ENCODE assay signal across 8 cellular contexts in genomic region chr19:45863335-45863839, GRCh38. TPM values are rescaled to one million over a fixed set of nuclear protein-coding genes. Genes with fewer than 3 reads are reported as not detected.
A peak's percentile ranks its signal among the peaks of the same experiment; 100 is the strongest.
DNase-seq lines count a peak whose midpoint lies in the region; ATAC-seq and TF ChIP-seq lines count a peak whose summit lies in the region.

No MANE protein-coding gene starts in this region.

- intact Hi-C loops in heart left ventricle (cut with DNase I): loop anchor here in 3 of 10 donors (1.0 to 5.0 kb wide), 2 partner anchors 23 to 154 kb away; partner anchors contain the start of gene IRF2BP1 (in 3 of the 3)
- intact Hi-C loops in cardiac septum (cut with DNase I): loop anchor here (1.0 kb wide), 1 partner anchor 23 kb away; the partner anchor contains the start of gene IRF2BP1
- intact Hi-C loops in uterus (cut with DNase I; ENCODE audit: low total_unique reads): no loop called here

- ATAC-seq in heart left ventricle: no peak

- DNase-seq in heart left ventricle: no peak
- DNase-seq in cardiac septum (ENCODE audit: low spot score): no peak
- no peak for DNase-seq in brain microvascular endothelial cell
- DNase-seq in uterus: no peak
- no peak for DNase-seq in mesenteric fat pad (ENCODE audit: low spot score)
- DNase-seq in erythroblast (lab: John Stamatoyannopoulos, UW): no peak
- no peak for DNase-seq in iPS-NIHi11 (ENCODE audit: low spot score)

- 2 to 3% (median 3%) methylated on average over 20 to 22 of the region's 22 CpGs for WGBS in heart left ventricle, 4 donors
- WGBS in mesodermal cell (ENCODE audit: insufficient coverage in 2 of 2), 2 experiments: 8 to 17% methylated on average over 11 to 21 of the region's 22 CpGs

- in situ Hi-C loops in brain microvascular endothelial cell (cut with HindIII; ENCODE audit: low pct_ligation_motif_present, low sequenced_read_pairs): no loop called here

- no peaks in the 10 kb centered on the region for H3K9me3 ChIP-seq in heart left ventricle
- H3K9me3 ChIP-seq in mesodermal cell (ENCODE audit: control insufficient read depth, low read length): no peaks in the 10 kb centered on the region
- H3K9me3 ChIP-seq in uterus: no peaks in the 10 kb centered on the region

- H3K27ac ChIP-seq in heart left ventricle (peak overlapping the region in 3 of 12 donors; percentile 91 to 96 (median 94)), brain microvascular endothelial cell (no peak overlapping the region), mesodermal cell (ENCODE audit: low read depth, low read length, severe bottlenecking) (no peak overlapping the region), uterus (no peak overlapping the region)

- H3K36me3 ChIP-seq in heart left ventricle: peaks cover 0 to 27% (median 21%) of the 10 kb centered on the region in 9 donors
- peaks cover 9% of the 10 kb centered on the region for H3K36me3 ChIP-seq in brain microvascular endothelial cell (replicated peaks)
- H3K36me3 ChIP-seq in mesodermal cell (ENCODE audit: control insufficient read depth, insufficient read depth, low read length): peaks cover 26% of the 10 kb centered on the region
- no peaks in the 10 kb centered on the region for H3K36me3 ChIP-seq in uterus

- TF ChIP-seq CTCF in heart left ventricle (IDR thresholded peaks at IDR 0.05) (no peak), brain microvascular endothelial cell (IDR thresholded peaks at IDR 0.05; ENCODE audit: low read depth, low read length, missing control alignments) (no peak), uterus (IDR thresholded peaks at IDR 0.05) (no peak)

- H3K4me1 ChIP-seq in heart left ventricle: peaks cover 0 to 28% (median 21%) of the 10 kb centered on the region in 12 donors
- no peaks in the 10 kb centered on the region for H3K4me1 ChIP-seq in mesodermal cell (ENCODE audit: control insufficient read depth, insufficient read depth, low read length, poor library complexity, severe bottlenecking)
- H3K4me1 ChIP-seq in uterus: peaks cover 0 to 11% of the 10 kb centered on the region in 2 donors

- H3K27me3 ChIP-seq in heart left ventricle: peaks cover 8 to 27% (median 16%) of the 10 kb centered on the region in 9 donors
- peaks cover 21% of the 10 kb centered on the region for H3K27me3 ChIP-seq in brain microvascular endothelial cell (replicated peaks)
- peaks cover 7 to 9% of the 10 kb centered on the region in 2 donors for H3K27me3 ChIP-seq in uterus

- TF ChIP-seq POLR2A in heart left ventricle (IDR thresholded peaks at IDR 0.05) (no peak), uterus (IDR thresholded peaks at IDR 0.05) (peak in 1 of 2 donors; percentile 1), erythroblast (IDR thresholded peaks at IDR 0.05; ENCODE audit: low read length) (no peak)

- peak overlapping the region; percentile 7 to 98 (median 92) for H3K4me3 ChIP-seq in heart left ventricle
- H3K4me3 ChIP-seq in brain microvascular endothelial cell (ENCODE audit: low read depth, low read length): peak overlapping the region; percentile 97
- peak overlapping the region; percentile 87 for H3K4me3 ChIP-seq in mesodermal cell (ENCODE audit: extremely low read depth, insufficient read depth, low read length, poor library complexity, severe bottlenecking)
- peak overlapping the region; percentile 29 to 99 for H3K4me3 ChIP-seq in uterus

RNA-seq across cellular contexts. Expression of gene SYMPK, which starts 0.4 kb away (rescaled TPM):
- 10 to 100 TPM; 21.9 to 47.7 (median 34.8) TPM for total RNA-seq in heart left ventricle
- polyA plus RNA-seq in heart left ventricle: 10 to 100 TPM; 32.4 to 34.3 TPM
- total RNA-seq in cardiac septum: 33.6 TPM
- polyA plus RNA-seq in mesodermal cell (2013, experiment 1 of 2): 63.0 TPM
- polyA plus RNA-seq in mesodermal cell (2013, experiment 2 of 2): 54.3 TPM
- 10 to 100 TPM; 32.0 to 72.6 (median 46.4) TPM for total RNA-seq in uterus
- 52.8 TPM for total RNA-seq in mesenteric fat pad

RNA-seq across cellular contexts. Expression of gene FOXA3, which starts 0.7 kb away (rescaled TPM):
- total RNA-seq in heart left ventricle (not detected), cardiac septum (not detected), uterus (not detected), mesenteric fat pad (not detected)
- under 1 TPM in 1 of 2 donors, not detected in 1; 0.07 TPM for polyA plus RNA-seq in heart left ventricle
- polyA plus RNA-seq in mesodermal cell (2013, experiment 1 of 2): 2.8 TPM
- 2.4 TPM for polyA plus RNA-seq in mesodermal cell (2013, experiment 2 of 2)

RNA-seq across cellular contexts. Expression of gene IRF2BP1, which starts 22.6 kb away (rescaled TPM):
- total RNA-seq in heart left ventricle (10 to 100 TPM; 17.7 to 40.0 (median 19.6) TPM), cardiac septum (17.4 TPM), uterus (10 to 100 TPM in 3 of 4 donors, 1 to 10 TPM in 1; 8.2 to 38.4 (median 23.3) TPM), mesenteric fat pad (14.0 TPM)
- polyA plus RNA-seq in heart left ventricle: 10 to 100 TPM; 13.6 to 14.5 TPM
- 14.2 TPM for polyA plus RNA-seq in mesodermal cell (2013, experiment 1 of 2)
- 12.7 TPM for polyA plus RNA-seq in mesodermal cell (2013, experiment 2 of 2)

RNA-seq across cellular contexts. Expression of gene MYPOP, which starts 39.0 kb away (rescaled TPM):
- 10 to 100 TPM in 5 of 9 donors, 1 to 10 TPM in 4; 8.3 to 16.0 (median 10.6) TPM for total RNA-seq in heart left ventricle
- 1 to 10 TPM; 7.9 to 8.7 TPM for polyA plus RNA-seq in heart left ventricle
- total RNA-seq in cardiac septum: 10.3 TPM
- polyA plus RNA-seq in mesodermal cell (2013, experiment 1 of 2): 12.1 TPM
- 9.0 TPM for polyA plus RNA-seq in mesodermal cell (2013, experiment 2 of 2)
- total RNA-seq in uterus: 10 to 100 TPM in 1 of 4 donors, 1 to 10 TPM in 2, under 1 TPM in 1; 0.62 to 13.2 (median 2.8) TPM
- 10.2 TPM for total RNA-seq in mesenteric fat pad

RNA-seq across cellular contexts. Expression of gene RSPH6A, which starts 48.3 kb away (rescaled TPM):
- total RNA-seq in heart left ventricle (not detected), cardiac septum (0.16 TPM), uterus (under 1 TPM in 2 of 4 donors, not detected in 2; 0.14 to 0.40 TPM), mesenteric fat pad (not detected)
- polyA plus RNA-seq in heart left ventricle: not detected
- not detected for polyA plus RNA-seq in mesodermal cell (2013, experiment 1 of 2)
- polyA plus RNA-seq in mesodermal cell (2013, experiment 2 of 2): not detected
